Comparison of ENCODE assay signal across 8 cellular contexts in genomic region chr12:51048601-51049369, GRCh38. TPM values are rescaled to one million over a fixed set of nuclear protein-coding genes. Genes with fewer than 3 reads are reported as not detected.
A peak's percentile ranks its signal among the peaks of the same experiment; 100 is the strongest.
DNase-seq lines count a peak whose midpoint lies in the region; ATAC-seq, FAIRE-seq and TF ChIP-seq lines count a peak whose summit lies in the region.

No MANE protein-coding gene starts in this region.

- H3K27ac ChIP-seq in SJCRH30 (peak overlapping the region; percentile 72), endothelial cell of umbilical vein (ENCODE audit: insufficient read depth, low read depth, low read length) (peak overlapping the region; percentile 42)

- CTCF ChIA-PET in endothelial cell of umbilical vein (lab: Charles Lee), result interaction anchor here (0.9 to 2.1 kb wide), 5 partner anchors 62 to 301 kb away, joined by 3 to 13 read pairs (median 4); no protein-coding TSS in a partner anchor

- no peaks in the 10 kb centered on the region for H3K9me3 ChIP-seq in SJCRH30 (replicated peaks)
- no peaks in the 10 kb centered on the region for H3K9me3 ChIP-seq in endothelial cell of umbilical vein (replicated peaks; ENCODE audit: control insufficient read depth, insufficient read depth, low read length)
- no peaks in the 10 kb centered on the region for H3K9me3 ChIP-seq in neuron (ENCODE audit: low read length)

- DNase-seq in GOT3 (lab: John Stamatoyannopoulos, UW) (peak; percentile 83), SJCRH30 (peak in 1 of 2 experiments; percentile 38), endothelial cell of umbilical vein (ENCODE audit: low read depth, low spot score) (no peak), hippocampal formation (lab: John Stamatoyannopoulos, UW) (no peak)
- no peak for DNase-seq in stimulated activated naive CD4-positive, alpha-beta T cell treated with Interleukin-2 at 50 U/mL for 16 hours (lab: John Stamatoyannopoulos, UW)

- H3K9ac ChIP-seq in endothelial cell of umbilical vein (replicated peaks; ENCODE audit: extremely low read depth, insufficient read depth, low read length), result peak overlapping the region; percentile 89

- H3K79me2 ChIP-seq in endothelial cell of umbilical vein (ENCODE audit: control insufficient read depth, insufficient read depth, low read length), result peaks cover 12% of the 10 kb centered on the region

- H3K27me3 ChIP-seq in SJCRH30 (no peaks in the 10 kb centered on the region), endothelial cell of umbilical vein (ENCODE audit: control insufficient read depth in 2 of 2, insufficient read depth in 2 of 2, low read length in 2 of 2) (no peaks in the 10 kb centered on the region), neuron (ENCODE audit: insufficient read depth, low read length) (no peaks in the 10 kb centered on the region)

- peaks cover 23% of the 10 kb centered on the region for H3K4me1 ChIP-seq in SJCRH30
- H3K4me1 ChIP-seq in endothelial cell of umbilical vein (ENCODE audit: control insufficient read depth, extremely low read depth, insufficient read depth, low read length), result peaks cover 11% of the 10 kb centered on the region
- H3K4me1 ChIP-seq in neuron (ENCODE audit: insufficient read depth, low read length), result no peaks in the 10 kb centered on the region

- TF ChIP-seq CTCF in endothelial cell of umbilical vein (IDR thresholded peaks at IDR 0.05; ENCODE audit: extremely low read depth in 1 of 2, insufficient read depth in 1 of 2, low read depth in 1 of 2, low read length in 2 of 2), result no peak

- intact Hi-C loops in endothelial cell of umbilical vein (cut with micrococcal nuclease), result loop anchor here (1.0 to 5.0 kb wide), 5 partner anchors 22 to 204 kb away; partner anchors contain the start of genes CSRNP2, DAZAP2 and SLC11A2

- peaks cover 5% of the 10 kb centered on the region; the same call in 1 of the 2 replicates for H3K36me3 ChIP-seq in SJCRH30
- H3K36me3 ChIP-seq in endothelial cell of umbilical vein (ENCODE audit: control insufficient read depth in 2 of 2, extremely low read depth in 1 of 2, insufficient read depth in 2 of 2, low read length in 2 of 2), result peaks cover 0 to 4% of the 10 kb centered on the region in 2 experiments
- H3K36me3 ChIP-seq in neuron (ENCODE audit: insufficient read depth, low read length), result no peaks in the 10 kb centered on the region

- FAIRE-seq in endothelial cell of umbilical vein (lab: Jason Lieb, UNC), result no peak

- BruUV-seq in endothelial cell of umbilical vein (replicated peaks; lab: Mats Ljungman, UMichigan), result TSS peak; percentile 62

- no peaks in the 10 kb centered on the region for H4K20me1 ChIP-seq in endothelial cell of umbilical vein (replicated peaks; ENCODE audit: control insufficient read depth, extremely low read depth, insufficient read depth, low read length)

- no peaks in the 10 kb centered on the region for H3K9me1 ChIP-seq in endothelial cell of umbilical vein (replicated peaks; ENCODE audit: control insufficient read depth, extremely low read depth, insufficient read depth, low read length)

- ATAC-seq in HG02571 (IDR thresholded peaks at IDR 0.05; ENCODE audit: unreplicated experiment) (no peak), HG03432 (IDR thresholded peaks at IDR 0.05; ENCODE audit: unreplicated experiment) (no peak)

- peak overlapping the region; percentile 79 for H2AFZ ChIP-seq in endothelial cell of umbilical vein (ENCODE audit: low read depth, low read length)
- no peak overlapping the region for H2AFZ ChIP-seq in neuron (ENCODE audit: low read depth, low read length)

- TF ChIP-seq POLR2A in endothelial cell of umbilical vein (IDR thresholded peaks at IDR 0.05; ENCODE audit: low read depth, low read length), result no peak

- dilution Hi-C loops in endothelial cell of umbilical vein (cut with MboI; ENCODE audit: extremely low pct_ligation_motif_present, low sequenced_read_pairs), result no loop called here

- POLR2A ChIA-PET in endothelial cell of umbilical vein (lab: Charles Lee), result no interaction called here

- H3K4me3 ChIP-seq in SJCRH30 (peak overlapping the region; percentile 74), endothelial cell of umbilical vein (replicated peaks in 1 of 3; ENCODE audit: insufficient read depth in 1 of 3, low read depth in 1 of 3, low read length in 3 of 3) (peak overlapping the region; percentile 75 to 92 (median 86)), neuron (ENCODE audit: low read length) (peak overlapping the region; percentile 49)

- peak overlapping the region; percentile 96 for H3K4me2 ChIP-seq in endothelial cell of umbilical vein (ENCODE audit: insufficient read depth, low read length)

TF ChIP-seq in endothelial cell of umbilical vein, 7 proteins besides CTCF, POLR2A, EP300 and RAD21:
- TF ChIP-seq POLR2AphosphoS5 (IDR thresholded peaks at IDR 0.05; ENCODE audit: insufficient read depth, low read depth, low read length) (no peak), MAX (IDR thresholded peaks at IDR 0.05; ENCODE audit: insufficient read depth, insufficient read length) (no peak), FOS (IDR thresholded peaks at IDR 0.05; ENCODE audit: borderline replicate concordance, insufficient read depth, low read length) (no peak), MYC (IDR thresholded peaks at IDR 0.05; ENCODE audit: low read depth, low read length) (no peak), EZH2 (IDR thresholded peaks at IDR 0.05; ENCODE audit: borderline replicate concordance, low read depth, low read length, severe bottlenecking) (no peak), JUN (IDR thresholded peaks at IDR 0.05; ENCODE audit: borderline replicate concordance, insufficient read depth, insufficient read length, low read depth) (no peak), GATA2 (IDR thresholded peaks at IDR 0.05; ENCODE audit: insufficient read depth, insufficient read length, low read depth, low read length) (no peak)
TF ChIP-seq in endothelial cell of umbilical vein: peak in this region for 0.

RNA-seq across cellular contexts. Expression of gene LETMD1, which starts 0.7 kb away (rescaled TPM):
- 40.8 and 53.4 TPM in 2 replicates for total RNA-seq in SJCRH30 (2014; rRNA removed; shearing (Covaris generic))
- total RNA-seq in endothelial cell of umbilical vein, result 33.8 and 38.9 TPM in 2 replicates
- polyA plus RNA-seq in endothelial cell of umbilical vein, result 43.4 and 47.7 TPM in 2 replicates
- polyA plus RNA-seq in endothelial cell of umbilical vein (2011; cell fraction: cytosol; rRNA removed), result 37.7 and 38.0 TPM in 2 replicates
- 96.6 and 109 TPM in 2 replicates for polyA plus RNA-seq in endothelial cell of umbilical vein (2011; cell fraction: nucleus; rRNA removed)
- polyA plus RNA-seq in endothelial cell of umbilical vein (2012), result 35.0 and 46.4 TPM in 2 replicates
- 53.0 and 53.4 TPM in 2 replicates for polyA minus RNA-seq in endothelial cell of umbilical vein
- 47.4 TPM for polyA minus RNA-seq in endothelial cell of umbilical vein (2011; cell fraction: cytosol; rRNA and poly(A)+ RNA removed)
- polyA minus RNA-seq in endothelial cell of umbilical vein (2011; cell fraction: nucleus; rRNA and poly(A)+ RNA removed), result 31.0 and 47.6 TPM in 2 replicates

RNA-seq across cellular contexts. Expression of gene SLC11A2, which starts 22.6 kb away (rescaled TPM):
- total RNA-seq in SJCRH30 (2014; rRNA removed; shearing (Covaris generic)), result 76.4 and 78.5 TPM in 2 replicates
- total RNA-seq in endothelial cell of umbilical vein, result 41.1 and 56.4 TPM in 2 replicates
- 42.3 and 47.5 TPM in 2 replicates for polyA plus RNA-seq in endothelial cell of umbilical vein
- 19.8 and 21.3 TPM in 2 replicates for polyA plus RNA-seq in endothelial cell of umbilical vein (2011; cell fraction: cytosol; rRNA removed)
- polyA plus RNA-seq in endothelial cell of umbilical vein (2011; cell fraction: nucleus; rRNA removed), result 92.9 and 102 TPM in 2 replicates
- polyA plus RNA-seq in endothelial cell of umbilical vein (2012), result 37.9 and 41.6 TPM in 2 replicates
- 152 and 194 TPM in 2 replicates for polyA minus RNA-seq in endothelial cell of umbilical vein
- polyA minus RNA-seq in endothelial cell of umbilical vein (2011; cell fraction: cytosol; rRNA and poly(A)+ RNA removed), result 35.7 TPM
- 56.1 and 72.3 TPM in 2 replicates for polyA minus RNA-seq in endothelial cell of umbilical vein (2011; cell fraction: nucleus; rRNA and poly(A)+ RNA removed)

RNA-seq across cellular contexts. Expression of gene CSRNP2, which starts 34.6 kb away (rescaled TPM):
- total RNA-seq in SJCRH30 (2014; rRNA removed; shearing (Covaris generic)), result 85.3 and 92.5 TPM in 2 replicates
- 42.1 and 49.7 TPM in 2 replicates for total RNA-seq in endothelial cell of umbilical vein
- polyA plus RNA-seq in endothelial cell of umbilical vein, result 23.3 and 24.2 TPM in 2 replicates
- polyA plus RNA-seq in endothelial cell of umbilical vein (2011; cell fraction: cytosol; rRNA removed), result 22.8 and 26.9 TPM in 2 replicates
- 55.3 and 61.4 TPM in 2 replicates for polyA plus RNA-seq in endothelial cell of umbilical vein (2011; cell fraction: nucleus; rRNA removed)
- polyA plus RNA-seq in endothelial cell of umbilical vein (2012), result 28.6 and 31.6 TPM in 2 replicates
- polyA minus RNA-seq in endothelial cell of umbilical vein, result 36.2 and 43.2 TPM in 2 replicates
- polyA minus RNA-seq in endothelial cell of umbilical vein (2011; cell fraction: cytosol; rRNA and poly(A)+ RNA removed), result 11.4 TPM
- polyA minus RNA-seq in endothelial cell of umbilical vein (2011; cell fraction: nucleus; rRNA and poly(A)+ RNA removed), result 22.7 and 26.8 TPM in 2 replicates
